ENCODE assay signal across 16 cellular contexts in the genomic region with DNA sequence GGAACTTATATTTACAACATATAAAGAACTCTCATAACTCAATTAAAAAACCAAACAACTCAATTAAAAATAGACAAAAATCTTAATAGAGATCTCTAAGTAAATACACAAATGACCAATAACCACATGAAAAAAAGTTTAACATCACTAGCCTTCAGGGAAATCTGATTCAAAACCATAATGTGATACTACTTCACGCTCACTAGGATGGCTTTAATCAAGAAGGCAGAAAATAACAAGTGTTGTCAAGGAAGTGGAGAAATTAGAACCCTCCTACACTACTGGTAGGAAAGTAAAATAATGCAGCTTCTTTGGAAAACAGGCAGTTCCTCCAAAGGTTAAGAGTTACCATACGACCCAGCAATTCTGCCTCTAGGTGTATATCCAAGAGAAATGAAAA.
"Had no signal": no experiment of that assay in that cellular context is flagged by ENCODE, and none has a peak within 500 bp of the region (broad histone marks: within the 10 kb centered on the region; RNA-seq: fewer than 3 reads in every experiment).

No MANE protein-coding gene starts in this region.

- H3K27ac Mint-ChIP-seq: endodermal cell; stimulated activated naive CD8-positive, alpha-beta T cell treated with anti-CD3 and anti-CD28 coated beads, Interleukin-15, amount 100 ng/mL, for 72 hours had no signal

- ATAC-seq: heart left ventricle; naive thymus-derived CD4-positive, alpha-beta T cell; stimulated activated naive CD8-positive, alpha-beta T cell treated with anti-CD3 and anti-CD28 coated beads, Interleukin-15, amount 100 ng/mL, for 72 hours had no signal

- H3K9me3 ChIP-seq: heart left ventricle, right atrium auricular region, testis, tibial nerve had no signal

- H3K27me3 Mint-ChIP-seq: naive thymus-derived CD4-positive, alpha-beta T cell; stimulated activated naive CD8-positive, alpha-beta T cell treated with anti-CD3 and anti-CD28 coated beads, Interleukin-15, amount 100 ng/mL, for 72 hours had no signal

- H3K4me3 Mint-ChIP-seq: endodermal cell; stimulated activated naive CD8-positive, alpha-beta T cell treated with anti-CD3 and anti-CD28 coated beads, Interleukin-15, amount 100 ng/mL, for 72 hours had no signal

- FAIRE-seq: islet of Langerhans, small intestine had no signal

- DNase-seq: effector CD4-positive, alpha-beta T cell; endodermal cell; foreskin melanocyte; heart left ventricle; hippocampal formation; kidney glomerular epithelial cell; naive thymus-derived CD4-positive, alpha-beta T cell; posterior cingulate gyrus; small intestine; stimulated activated CD4-positive, alpha-beta T cell treated with anti-CD3 and anti-CD28 coated beads, Interleukin-12 subunit alpha, Interleukin-12 subunit beta, amount 100 ng/mL, for 4 hours; stimulated activated naive CD8-positive, alpha-beta T cell treated with anti-CD3 and anti-CD28 coated beads, Interleukin-15, amount 100 ng/mL, for 72 hours; testis had no signal

- H3K27me3 ChIP-seq: heart left ventricle, right atrium auricular region, testis, tibial nerve had no signal

- H3K36me3 ChIP-seq: right atrium auricular region had no signal

- H3K4me3 ChIP-seq: coronary artery, heart left ventricle, right atrium auricular region, testis, tibial nerve had no signal

- H3K9me3 Mint-ChIP-seq: endodermal cell; naive thymus-derived CD4-positive, alpha-beta T cell; stimulated activated naive CD8-positive, alpha-beta T cell treated with anti-CD3 and anti-CD28 coated beads, Interleukin-15, amount 100 ng/mL, for 72 hours had no signal

- H3K27ac ChIP-seq: coronary artery, heart left ventricle, right atrium auricular region, testis had no signal
